10 cellular contexts compared by ENCODE assay signal in genomic region chr7:100544386-100544785, GRCh38. TPM values are rescaled to one million over a fixed set of nuclear protein-coding genes. Genes with fewer than 3 reads are reported as not detected.
DNase-seq lines count a peak whose midpoint lies in the region; ATAC-seq and TF ChIP-seq lines count a peak whose summit lies in the region.
"Had no signal": no experiment of that assay in that cellular context is flagged by ENCODE, and none has a peak within 500 bp of the region (broad histone marks: within the 10 kb centered on the region; RNA-seq: fewer than 3 reads in every experiment).

No MANE protein-coding gene starts in this region.

- H3K27ac ChIP-seq in gastroesophageal sphincter: peak overlapping the region; percentile 90 to 98 (median 96)
- peak overlapping the region in 20 of 21 experiments; percentile 29 to 92 (median 79) for H3K27ac ChIP-seq in skin epidermis

- H3K4me3 Mint-ChIP-seq in T-helper 2 cell treated with Interferon-gamma antibody and Interleukin-4, amounts not matched to agents 5 μg/mL and 100 μg/mL, for 36 hours: peak overlapping the region; percentile 81

- peaks cover 16% of the 10 kb centered on the region for H3K36me3 Mint-ChIP-seq in T-helper 2 cell treated with Interferon-gamma antibody and Interleukin-4, amounts not matched to agents 5 μg/mL and 100 μg/mL, for 36 hours (ENCODE audit: low read depth)

- H3K4me1 ChIP-seq in gastroesophageal sphincter: peaks cover 46 to 98% (median 56%) of the 10 kb centered on the region in 3 donors

- H3K4me3 ChIP-seq in GM08714 (ENCODE audit: low read length): peak overlapping the region; percentile 8; the same call in 1 of the 2 replicates
- no peak overlapping the region for H3K4me3 ChIP-seq in gastroesophageal sphincter
- no peak overlapping the region for H3K4me3 ChIP-seq in skin epidermis
- no peak overlapping the region for H3K4me3 ChIP-seq in H7 (ENCODE audit: insufficient read depth, low read depth, low read length)

- no peak for ATAC-seq in gastroesophageal sphincter

- no peaks in the 10 kb centered on the region for H3K9me3 Mint-ChIP-seq in T-helper 2 cell treated with Interferon-gamma antibody and Interleukin-4, amounts not matched to agents 5 μg/mL and 100 μg/mL, for 36 hours

- H3K36me3 ChIP-seq in gastroesophageal sphincter (peaks cover 0 to 5% of the 10 kb centered on the region in 2 donors), H7 (replicated peaks; ENCODE audit: control insufficient read depth, insufficient read depth, low read length) (no peaks in the 10 kb centered on the region)
- H3K36me3 ChIP-seq: brain microvascular endothelial cell had no signal

- no peak for DNase-seq in T-helper 2 cell treated with Interferon-gamma antibody and Interleukin-4, amounts not matched to agents 5 μg/mL and 100 μg/mL, for 36 hours (ENCODE audit: low spot score)
- no peak for DNase-seq in mucosa of gallbladder (ENCODE audit: low spot score)
- no peak for DNase-seq in KBM-7
- DNase-seq in HUDEP-2 (lab: John Stamatoyannopoulos, UW; ENCODE audit: unreplicated experiment in 76 of 76): no peak
- no peak for DNase-seq in H7
- DNase-seq: brain microvascular endothelial cell, NCI-H2081 had no signal

- in situ Hi-C loops in KBM-7 (cut with MboI; ENCODE audit: low pct_unique_long_range_greater_than_20kb, low sequenced_read_pairs): loop anchor here (10.0 kb wide), 1 partner anchor 70 kb away; the partner anchor contains the start of gene TSC22D4

- no peak for TF ChIP-seq EP300 in gastroesophageal sphincter (IDR thresholded peaks at IDR 0.05)

- H3K27ac Mint-ChIP-seq in T-helper 2 cell treated with Interferon-gamma antibody and Interleukin-4, amounts not matched to agents 5 μg/mL and 100 μg/mL, for 36 hours: peak overlapping the region; percentile 94

- 5 to 43% methylated on average over 3 to 4 of the region's 5 CpGs for WGBS in gastroesophageal sphincter (ENCODE audit: low coverage in 1 of 2), 2 donors

- no peak for TF ChIP-seq CTCF in gastroesophageal sphincter (IDR thresholded peaks at IDR 0.05)

- no peaks in the 10 kb centered on the region for H3K27me3 Mint-ChIP-seq in T-helper 2 cell treated with Interferon-gamma antibody and Interleukin-4, amounts not matched to agents 5 μg/mL and 100 μg/mL, for 36 hours (ENCODE audit: low read depth)

- H3K27me3 ChIP-seq in gastroesophageal sphincter (no peaks in the 10 kb centered on the region), H7 (ENCODE audit: control insufficient read depth, insufficient read depth, low read length) (peaks cover 13% of the 10 kb centered on the region)
- H3K27me3 ChIP-seq: brain microvascular endothelial cell had no signal

- no peak for TF ChIP-seq POLR2A in gastroesophageal sphincter (IDR thresholded peaks at IDR 0.05)

- H3K9me3 ChIP-seq in gastroesophageal sphincter: no peaks in the 10 kb centered on the region

- peaks cover 82% of the 10 kb centered on the region for H3K4me1 Mint-ChIP-seq in T-helper 2 cell treated with Interferon-gamma antibody and Interleukin-4, amounts not matched to agents 5 μg/mL and 100 μg/mL, for 36 hours (ENCODE audit: low read depth)

RNA-seq across cellular contexts. Expression of gene AGFG2, which starts 5.4 kb away (rescaled TPM):
- 10 to 100 TPM; 26.0 to 60.1 (median 36.6) TPM for total RNA-seq in gastroesophageal sphincter
- 102 TPM for total RNA-seq in mucosa of gallbladder
- total RNA-seq in H7 (2014; rRNA removed; shearing (Covaris generic)): 4.9 and 5.6 TPM in 2 replicates

RNA-seq across cellular contexts. Expression of gene SAP25, which starts 29.3 kb away (rescaled TPM):
- total RNA-seq in gastroesophageal sphincter (1 to 10 TPM in 1 of 4 donors, not detected in 3; 5.6 TPM), mucosa of gallbladder (13.3 TPM)
- 1.3 and 2.4 TPM in 2 replicates for total RNA-seq in H7 (2014; rRNA removed; shearing (Covaris generic))

RNA-seq across cellular contexts. Expression of gene LRCH4, which starts 41.5 kb away (rescaled TPM):
- 10 to 100 TPM; 16.1 to 53.2 (median 50.0) TPM for total RNA-seq in gastroesophageal sphincter
- 131 TPM for total RNA-seq in mucosa of gallbladder
- total RNA-seq in H7 (2014; rRNA removed; shearing (Covaris generic)): 24.2 and 25.1 TPM in 2 replicates

RNA-seq across cellular contexts. Expression of gene FBXO24, which starts 41.7 kb away (rescaled TPM):
- total RNA-seq in gastroesophageal sphincter (1 to 10 TPM in 2 of 4 donors, not detected in 2; 1.8 to 1.9 TPM), mucosa of gallbladder (1.6 TPM)
- total RNA-seq in H7 (2014; rRNA removed; shearing (Covaris generic)): 0.94 and 1.7 TPM in 2 replicates

RNA-seq across cellular contexts. Expression of gene PCOLCE, which starts 57.8 kb away (rescaled TPM):
- 10 to 100 TPM in 3 of 4 donors, 1 to 10 TPM in 1; 6.8 to 42.5 (median 16.6) TPM for total RNA-seq in gastroesophageal sphincter
- total RNA-seq in mucosa of gallbladder: 55.4 TPM
- 22.5 and 24.1 TPM in 2 replicates for total RNA-seq in H7 (2014; rRNA removed; shearing (Covaris generic))
